ENCODE assay signal across 18 cellular contexts in the genomic region with DNA sequence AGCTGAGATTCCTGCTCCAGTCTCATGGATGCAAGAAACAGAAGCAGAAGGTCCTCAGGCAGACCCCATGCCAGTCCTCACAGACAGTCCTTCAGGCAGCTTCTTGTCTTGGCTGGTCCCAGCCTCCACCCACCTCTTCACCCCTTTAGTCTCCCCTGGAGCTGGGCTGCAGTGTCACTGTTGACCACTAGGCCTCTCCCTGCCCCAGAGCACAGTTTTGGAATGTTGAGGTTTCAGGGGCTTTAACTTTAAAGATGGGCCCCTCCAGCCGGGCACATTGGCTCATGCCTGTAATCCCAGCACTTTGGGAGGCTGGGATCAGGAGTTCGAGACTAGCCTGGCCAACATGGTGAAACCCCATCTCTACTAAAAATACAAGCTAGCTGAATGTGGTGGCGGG. TPM values are rescaled to one million over a fixed set of nuclear protein-coding genes. Genes with fewer than 3 reads are reported as not detected.
DNase-seq lines count a peak whose midpoint lies in the region; ATAC-seq and TF ChIP-seq lines count a peak whose summit lies in the region.
"Had no signal": no experiment of that assay in that cellular context is flagged by ENCODE, and none has a peak within 500 bp of the region (broad histone marks: within the 10 kb centered on the region; RNA-seq: fewer than 3 reads in every experiment).

No MANE protein-coding gene starts in this region.

- no peak overlapping the region for H3K4me3 Mint-ChIP-seq in activated CD4-positive, alpha-beta T cell treated with anti-CD3 and anti-CD28 coated beads for 36 hours
- no peak overlapping the region for H3K4me3 Mint-ChIP-seq in natural killer cell treated with Interleukin-12 subunit alpha and Interleukin-12 subunit beta and Interleukin-15 and Interleukin-18, amount 100 ng/mL, for 72 hours
- H3K4me3 Mint-ChIP-seq: activated naive CD8-positive, alpha-beta T cell; dendritic cell treated with granulocyte-macrophage colony-stimulating factor and Interleukin-4, amounts not matched to agents 40 ng/mL and 50 ng/mL, for 4 days had no signal

- no peak overlapping the region for H3K9ac ChIP-seq in smooth muscle cell (ENCODE audit: low read depth)

- DNase-seq in activated CD4-positive, alpha-beta T cell treated with anti-CD3 and anti-CD28 coated beads for 36 hours, result peak; percentile 16
- DNase-seq in activated CD4-positive, alpha-beta T cell treated with anti-CD3 and anti-CD28 coated beads, Interleukin-2, amount 50 U/mL, for 4 hours, result no peak
- DNase-seq in NB4 (ENCODE audit: low read depth), result no peak
- DNase-seq in epithelial cell of proximal tubule (ENCODE audit: low read depth), result no peak
- no peak for DNase-seq in smooth muscle cell (lab: John Stamatoyannopoulos, UW; ENCODE audit: unreplicated experiment)
- DNase-seq in NCI-H1436 treated with DMSO at 0.1 percent for 48 hours (lab: John Stamatoyannopoulos, UW), result no peak
- DNase-seq in natural killer cell treated with Interleukin-12 subunit alpha and Interleukin-12 subunit beta and Interleukin-15 and Interleukin-18, amount 100 ng/mL, for 72 hours (ENCODE audit: low spot score), result no peak
- DNase-seq: 8988T; head of caudate nucleus; NCI-H187; stimulated activated CD4-positive, alpha-beta T cell treated with anti-CD3 and anti-CD28 coated beads, Interleukin-4, amount 100 ng/mL, for 1 hour; T-helper 1 cell had no signal

- WGBS in smooth muscle cell (ENCODE audit: low lambda C conversion rate), result 92% methylated on average over 3 of the region's 3 CpGs

- POLR2A ChIA-PET in activated CD4-positive, alpha-beta T cell treated with anti-CD3 and anti-CD28 coated beads for 36 hours (lab: Charles Lee), result no interaction called here

- no peaks in the 10 kb centered on the region for H3K4me1 ChIP-seq in smooth muscle cell (ENCODE audit: low read depth)

- no peak for TF ChIP-seq POLR2A in NB4 (IDR thresholded peaks at IDR 0.05; ENCODE audit: extremely low read depth, insufficient read length)

- TF ChIP-seq CTCF in NB4 (IDR thresholded peaks at IDR 0.05; ENCODE audit: low read depth, low read length) (peak; percentile 54), epithelial cell of proximal tubule (conservative IDR thresholded peaks at IDR 0.05; ENCODE audit: low read depth, low read length) (peak; percentile 39), smooth muscle cell (IDR thresholded peaks at IDR 0.05; ENCODE audit: borderline replicate concordance, insufficient read depth, poor library complexity, severe bottlenecking) (peak; percentile 30)

- H4K20me1 ChIP-seq in smooth muscle cell (ENCODE audit: low read depth), result peaks cover 10% of the 10 kb centered on the region

- H3K27ac ChIP-seq in smooth muscle cell (ENCODE audit: low read depth), result no peak overlapping the region

- intact Hi-C loops in activated CD4-positive, alpha-beta T cell treated with anti-CD3 and anti-CD28 coated beads for 36 hours (cut with DNase I, micrococcal nuclease), result no loop called here

- no peaks in the 10 kb centered on the region for H3K36me3 ChIP-seq in smooth muscle cell (ENCODE audit: low read depth)

- CTCF ChIA-PET in activated CD4-positive, alpha-beta T cell treated with anti-CD3 and anti-CD28 coated beads for 36 hours (lab: Charles Lee), result interaction anchor here (0.9 kb wide), 1 partner anchor 95 kb away, joined by 4 read pairs; no protein-coding TSS in a partner anchor

- H3K4me1 Mint-ChIP-seq in activated CD4-positive, alpha-beta T cell treated with anti-CD3 and anti-CD28 coated beads for 36 hours, result no peaks in the 10 kb centered on the region
- H3K4me1 Mint-ChIP-seq in natural killer cell treated with Interleukin-12 subunit alpha and Interleukin-12 subunit beta and Interleukin-15 and Interleukin-18, amount 100 ng/mL, for 72 hours (ENCODE audit: low read depth in 2 of 2), result peaks cover 0 to 4% of the 10 kb centered on the region in 2 donors

- no peak overlapping the region for H3K27ac Mint-ChIP-seq in activated CD4-positive, alpha-beta T cell treated with anti-CD3 and anti-CD28 coated beads for 36 hours
- H3K27ac Mint-ChIP-seq in natural killer cell treated with Interleukin-12 subunit alpha and Interleukin-12 subunit beta and Interleukin-15 and Interleukin-18, amount 100 ng/mL, for 72 hours, result no peak overlapping the region
- H3K27ac Mint-ChIP-seq: activated naive CD8-positive, alpha-beta T cell; dendritic cell treated with granulocyte-macrophage colony-stimulating factor and Interleukin-4, amounts not matched to agents 40 ng/mL and 50 ng/mL, for 4 days had no signal

- H3K4me2 ChIP-seq in smooth muscle cell, result no peak overlapping the region

- no peak overlapping the region for H2AFZ ChIP-seq in smooth muscle cell (ENCODE audit: low read depth)

- no peak overlapping the region for H3K4me3 ChIP-seq in NB4 (ENCODE audit: low read depth, low read length)
- no peak overlapping the region for H3K4me3 ChIP-seq in epithelial cell of proximal tubule (ENCODE audit: low read depth, low read length)
- H3K4me3 ChIP-seq in smooth muscle cell, result no peak overlapping the region

- no peaks in the 10 kb centered on the region for H3K79me2 ChIP-seq in smooth muscle cell (ENCODE audit: low read depth)

- H3F3A ChIP-seq in smooth muscle cell (ENCODE audit: low read depth), result no peaks in the 10 kb centered on the region

- ATAC-seq in activated CD4-positive, alpha-beta T cell treated with anti-CD3 and anti-CD28 coated beads for 36 hours, result no peak
- ATAC-seq in GM21723 (IDR thresholded peaks at IDR 0.05; ENCODE audit: unreplicated experiment), result no peak
- ATAC-seq in natural killer cell treated with Interleukin-12 subunit alpha and Interleukin-12 subunit beta and Interleukin-15 and Interleukin-18, amount 100 ng/mL, for 72 hours, result no peak

- peaks cover 7% of the 10 kb centered on the region for H3K36me3 Mint-ChIP-seq in activated CD4-positive, alpha-beta T cell treated with anti-CD3 and anti-CD28 coated beads for 36 hours (ENCODE audit: low read depth)
- no peaks in the 10 kb centered on the region for H3K36me3 Mint-ChIP-seq in natural killer cell treated with Interleukin-12 subunit alpha and Interleukin-12 subunit beta and Interleukin-15 and Interleukin-18, amount 100 ng/mL, for 72 hours
- H3K36me3 Mint-ChIP-seq: activated naive CD8-positive, alpha-beta T cell had no signal

- H3K9me3 Mint-ChIP-seq in activated CD4-positive, alpha-beta T cell treated with anti-CD3 and anti-CD28 coated beads for 36 hours (ENCODE audit: low read depth), result no peaks in the 10 kb centered on the region
- H3K9me3 Mint-ChIP-seq in natural killer cell treated with Interleukin-12 subunit alpha and Interleukin-12 subunit beta and Interleukin-15 and Interleukin-18, amount 100 ng/mL, for 72 hours, result no peaks in the 10 kb centered on the region
- H3K9me3 Mint-ChIP-seq: dendritic cell treated with granulocyte-macrophage colony-stimulating factor and Interleukin-4, amounts not matched to agents 40 ng/mL and 50 ng/mL, for 4 days had no signal

- H3K9me3 ChIP-seq in smooth muscle cell (replicated peaks; ENCODE audit: low read depth), result no peaks in the 10 kb centered on the region

- no peaks in the 10 kb centered on the region for H3K27me3 Mint-ChIP-seq in activated CD4-positive, alpha-beta T cell treated with anti-CD3 and anti-CD28 coated beads for 36 hours
- no peaks in the 10 kb centered on the region for H3K27me3 Mint-ChIP-seq in natural killer cell treated with Interleukin-12 subunit alpha and Interleukin-12 subunit beta and Interleukin-15 and Interleukin-18, amount 100 ng/mL, for 72 hours
- H3K27me3 Mint-ChIP-seq: activated naive CD8-positive, alpha-beta T cell; dendritic cell treated with granulocyte-macrophage colony-stimulating factor and Interleukin-4, amounts not matched to agents 40 ng/mL and 50 ng/mL, for 4 days had no signal

- H3K27me3 ChIP-seq in smooth muscle cell (ENCODE audit: low read depth), result no peaks in the 10 kb centered on the region

RNA-seq across cellular contexts. Expression of a gene that starts 39.5 kb away (rescaled TPM):
- 10 to 100 TPM; 21.3 to 22.4 TPM for total RNA-seq in activated CD4-positive, alpha-beta T cell treated with anti-CD3 and anti-CD28 coated beads for 36 hours
- total RNA-seq in epithelial cell of proximal tubule (29.1 and 36.0 TPM in 2 replicates), smooth muscle cell (10.8 and 13.5 TPM in 2 replicates)
- polyA plus RNA-seq in smooth muscle cell, result 21.2 and 30.6 TPM in 2 replicates
- 10 to 100 TPM; 11.5 to 12.3 TPM for total RNA-seq in natural killer cell treated with Interleukin-12 subunit alpha and Interleukin-12 subunit beta and Interleukin-15 and Interleukin-18, amount 100 ng/mL, for 72 hours

RNA-seq across cellular contexts. Expression of a gene that starts 54.9 kb away (rescaled TPM):
- total RNA-seq in activated CD4-positive, alpha-beta T cell treated with anti-CD3 and anti-CD28 coated beads for 36 hours, result under 1 TPM in 1 of 2 experiments, not detected in 1; 0.21 TPM
- total RNA-seq in epithelial cell of proximal tubule, result not detected in 2 replicates
- total RNA-seq in smooth muscle cell, result not detected in 2 replicates
- 0.26 TPM in 1 of 2 replicates, not detected in the other for polyA plus RNA-seq in smooth muscle cell
- not detected for total RNA-seq in natural killer cell treated with Interleukin-12 subunit alpha and Interleukin-12 subunit beta and Interleukin-15 and Interleukin-18, amount 100 ng/mL, for 72 hours
- total RNA-seq: activated CD8-positive, alpha-beta memory T cell treated with anti-CD3 and anti-CD28 coated beads for 36 hours; HT-29; posterior vena cava had no signal
